In the genomic region with DNA sequence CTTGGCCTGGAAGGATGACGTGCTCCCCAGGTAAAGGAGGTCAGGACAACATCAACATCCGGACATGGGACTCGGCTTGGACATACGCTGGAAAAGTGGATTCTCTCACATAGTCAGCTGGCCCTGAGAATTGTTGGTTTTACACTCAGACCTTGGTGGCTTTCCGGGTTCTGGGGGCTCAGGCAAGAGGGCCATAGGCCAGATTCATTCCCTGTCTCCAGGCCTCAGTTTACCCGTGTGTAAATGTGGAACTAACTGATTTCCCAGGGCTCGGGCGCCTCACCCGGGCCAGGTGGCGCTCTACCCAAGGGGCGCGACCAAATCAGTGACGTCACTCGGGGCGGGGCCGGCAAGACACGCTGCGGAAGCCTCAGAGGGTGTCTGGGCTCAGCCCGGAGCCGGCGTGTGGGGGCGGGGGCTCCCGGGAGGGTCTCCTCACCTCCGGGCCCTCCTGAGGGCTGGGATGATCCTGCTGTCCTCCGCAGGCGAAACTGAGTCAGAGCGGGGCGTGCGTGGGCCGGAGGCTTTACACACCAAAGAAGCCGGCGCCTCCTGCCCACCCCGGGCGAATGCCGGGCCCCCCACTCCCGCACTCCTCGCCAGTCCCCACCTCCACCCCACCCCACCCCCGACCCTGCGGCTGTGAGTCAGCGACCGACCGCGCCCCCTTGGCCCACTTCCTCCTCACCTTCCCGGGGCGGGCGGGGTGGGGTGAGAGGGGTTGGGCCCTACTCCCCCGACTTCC, we compare ENCODE assay signal across 1 cellular context.
TF ChIP-seq lines count a peak whose summit lies in the region.

No MANE protein-coding gene starts in this region.

TF ChIP-seq in liver, 16 proteins besides CTCF, POLR2A, EP300 and RAD21 (continued from another document):
- TF ChIP-seq TAF1 (conservative IDR thresholded peaks at IDR 0.05) = no peak
TF ChIP-seq in liver: peak in this region for 7.
